In the genomic region with DNA sequence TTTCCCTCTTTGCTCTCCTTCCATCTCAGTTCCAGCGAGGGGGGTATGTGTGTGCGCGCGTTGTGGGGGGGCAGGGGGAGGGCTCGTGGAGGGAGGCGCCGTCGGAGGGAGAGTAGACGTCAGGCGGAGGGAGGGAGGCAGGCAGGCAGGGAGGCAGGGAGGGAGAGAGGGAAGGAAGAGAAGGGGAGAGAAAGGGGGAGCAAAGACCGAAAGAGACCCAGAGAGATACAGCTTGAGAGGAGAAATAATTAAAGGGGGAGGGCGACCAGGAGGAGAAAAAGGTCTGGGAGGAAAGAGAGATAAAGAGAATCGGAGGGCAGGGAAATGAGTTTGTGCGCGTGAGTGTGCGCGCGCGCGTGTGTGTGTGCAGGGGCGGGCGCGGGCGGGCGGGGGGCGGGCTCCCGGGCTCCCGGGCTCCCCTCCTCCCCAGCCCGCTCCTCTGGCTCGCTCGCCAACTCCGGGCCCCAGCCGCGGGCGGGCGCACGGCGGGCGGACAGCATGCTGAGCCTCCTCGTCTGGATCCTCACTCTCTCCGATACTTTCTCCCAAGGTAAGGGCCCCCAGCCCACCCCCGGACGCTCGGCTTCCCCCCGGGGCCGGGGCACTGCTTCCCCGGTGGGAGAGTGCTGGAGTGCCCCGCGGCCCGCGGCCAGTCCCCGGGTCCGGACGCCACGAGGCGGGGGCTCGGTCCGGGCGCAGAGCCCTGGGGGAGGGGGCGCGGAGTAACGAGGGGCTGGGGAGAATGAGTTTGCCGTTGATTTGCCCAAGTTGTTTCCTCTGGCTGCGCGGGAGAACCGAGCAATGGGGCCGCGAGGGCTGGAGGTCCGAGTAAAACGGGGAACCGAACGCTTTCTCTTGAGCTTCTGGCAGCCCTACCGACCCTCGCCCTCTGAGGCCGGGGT, we compare ENCODE assay signal across 8 cellular contexts. TPM values are rescaled to one million over a fixed set of nuclear protein-coding genes. Genes with fewer than 3 reads are reported as not detected.
A peak's percentile ranks its signal among the peaks of the same experiment; 100 is the strongest.
DNase-seq lines count a peak whose midpoint lies in the region; ATAC-seq and TF ChIP-seq lines count a peak whose summit lies in the region.

Gene KIRREL1 (plus strand): TSS at position 467 of the 902 bp plus-strand sequence. CDS start 32 bp downstream, at position 499.

- peak within 1 kb of the TSS; percentile 83 for H3K27ac Mint-ChIP-seq in GM23338

- H3K9ac ChIP-seq in stomach smooth muscle (ENCODE audit: low read length in 2 of 2): peak within 1 kb of the TSS; percentile 84 to 87

- H3K36me3 Mint-ChIP-seq in GM23338 (ENCODE audit: low read depth): peaks cover 3% of the 10 kb centered on the region; the same call in 1 of the 3 replicates

- H3K4me1 Mint-ChIP-seq in GM23338: peaks cover 42% of the 10 kb centered on the region

- H3K4me1 ChIP-seq in GM23338 (ENCODE audit: insufficient read depth): peaks cover 32% of the 10 kb centered on the region
- H3K4me1 ChIP-seq in stomach smooth muscle (ENCODE audit: control insufficient read depth, insufficient read depth, low read length): peaks cover 38% of the 10 kb centered on the region

- H4K20me1 ChIP-seq in GM23338 (replicated peaks; ENCODE audit: insufficient read depth): no peaks in the 10 kb centered on the region; the same call in 1 of the 2 replicates

- no peaks in the 10 kb centered on the region for H3F3A ChIP-seq in GM23338 (replicated peaks; ENCODE audit: low read depth)

- H3K27me3 Mint-ChIP-seq in GM23338 (ENCODE audit: insufficient read depth, low read depth, poor library complexity): peaks cover 20% of the 10 kb centered on the region

- H3K9me2 ChIP-seq in GM23338 (ENCODE audit: insufficient read depth): no peaks in the 10 kb centered on the region

- H3K4me2 ChIP-seq in GM23338: peak within 1 kb of the TSS; percentile 93

- no peaks in the 10 kb centered on the region for H3K9me3 ChIP-seq in stomach smooth muscle (ENCODE audit: control insufficient read depth in 2 of 2, low read length in 2 of 2)

- peak within 1 kb of the TSS; percentile 94 for H3K4me3 ChIP-seq in GM23338
- H3K4me3 ChIP-seq in stomach smooth muscle (ENCODE audit: low read length in 2 of 2): peak within 1 kb of the TSS; percentile 74 to 87

- no peak for TF ChIP-seq CTCF in GM23338 (conservative IDR thresholded peaks at IDR 0.05; ENCODE audit: low read depth in 2 of 2)

- H3K4me3 Mint-ChIP-seq in GM23338: peak within 1 kb of the TSS; percentile 91

- H3K36me3 ChIP-seq in GM23338 (ENCODE audit: insufficient read depth): no peaks in the 10 kb centered on the region
- peaks cover 0 to 2% of the 10 kb centered on the region in 2 donors for H3K36me3 ChIP-seq in stomach smooth muscle (ENCODE audit: control insufficient read depth in 2 of 2, insufficient read depth in 2 of 2, low read length in 2 of 2)

- H3K27me3 ChIP-seq in GM23338 (ENCODE audit: insufficient read depth) (0 out of 2 replicates have a peak, but pooled peaks cover 5% of the 10 kb centered on the region), stomach smooth muscle (ENCODE audit: control insufficient read depth in 1 of 2, insufficient read depth in 2 of 2, low read length in 2 of 2) (peaks cover 2 to 4% of the 10 kb centered on the region in 2 donors)

- ATAC-seq in GM23338: peak; percentile 56
- no peak for ATAC-seq in HG03025 (IDR thresholded peaks at IDR 0.05; ENCODE audit: low FRiP score, unreplicated experiment)
- no peak for ATAC-seq in GM19455 (IDR thresholded peaks at IDR 0.05; ENCODE audit: unreplicated experiment)

- peaks cover 48% of the 10 kb centered on the region for H3K79me2 ChIP-seq in GM23338 (replicated peaks; ENCODE audit: insufficient read depth)

- peak within 1 kb of the TSS; percentile 90 for H2AFZ ChIP-seq in GM23338

- DNase-seq in GM23338 (ENCODE audit: low spot score) (peak; percentile 77), NCI-H69 (lab: John Stamatoyannopoulos, UW) (peak; percentile 84), dedifferentiated amniotic fluid mesenchymal stem cell (ENCODE audit: extremely low spot score) (peak; percentile 39), left kidney (ENCODE audit: low read depth, low spot score) (peak; percentile 88)
- no peak for DNase-seq in activated CD8-positive, alpha-beta memory T cell treated with anti-CD3 and anti-CD28 coated beads, Interleukin-2, amount 50 U/mL, for 48 hours

- H3K27ac ChIP-seq in GM23338 (ENCODE audit: low read depth) (no peak within 1 kb of the TSS; the same call in 1 of the 2 replicates), stomach smooth muscle (ENCODE audit: low read length) (peak within 1 kb of the TSS; percentile 66)

- no peaks in the 10 kb centered on the region for H3K9me3 Mint-ChIP-seq in GM23338

TF ChIP-seq in GM23338, 12 proteins besides CTCF, POLR2A, EP300 and RAD21 (continues in another document):
- TF ChIP-seq POLR2AphosphoS5 (IDR thresholded peaks at IDR 0.05; ENCODE audit: low read depth) (no peak), CREB1 (CRISPR knock-in tag; IDR thresholded peaks at IDR 0.05; ENCODE audit: low read depth) (peak; percentile 10; the same call in 1 of the 2 replicates), EZH2phosphoT487 (IDR thresholded peaks at IDR 0.05; ENCODE audit: unreplicated experiment) (no peak)
- TF ChIP-seq, protein P1, sequence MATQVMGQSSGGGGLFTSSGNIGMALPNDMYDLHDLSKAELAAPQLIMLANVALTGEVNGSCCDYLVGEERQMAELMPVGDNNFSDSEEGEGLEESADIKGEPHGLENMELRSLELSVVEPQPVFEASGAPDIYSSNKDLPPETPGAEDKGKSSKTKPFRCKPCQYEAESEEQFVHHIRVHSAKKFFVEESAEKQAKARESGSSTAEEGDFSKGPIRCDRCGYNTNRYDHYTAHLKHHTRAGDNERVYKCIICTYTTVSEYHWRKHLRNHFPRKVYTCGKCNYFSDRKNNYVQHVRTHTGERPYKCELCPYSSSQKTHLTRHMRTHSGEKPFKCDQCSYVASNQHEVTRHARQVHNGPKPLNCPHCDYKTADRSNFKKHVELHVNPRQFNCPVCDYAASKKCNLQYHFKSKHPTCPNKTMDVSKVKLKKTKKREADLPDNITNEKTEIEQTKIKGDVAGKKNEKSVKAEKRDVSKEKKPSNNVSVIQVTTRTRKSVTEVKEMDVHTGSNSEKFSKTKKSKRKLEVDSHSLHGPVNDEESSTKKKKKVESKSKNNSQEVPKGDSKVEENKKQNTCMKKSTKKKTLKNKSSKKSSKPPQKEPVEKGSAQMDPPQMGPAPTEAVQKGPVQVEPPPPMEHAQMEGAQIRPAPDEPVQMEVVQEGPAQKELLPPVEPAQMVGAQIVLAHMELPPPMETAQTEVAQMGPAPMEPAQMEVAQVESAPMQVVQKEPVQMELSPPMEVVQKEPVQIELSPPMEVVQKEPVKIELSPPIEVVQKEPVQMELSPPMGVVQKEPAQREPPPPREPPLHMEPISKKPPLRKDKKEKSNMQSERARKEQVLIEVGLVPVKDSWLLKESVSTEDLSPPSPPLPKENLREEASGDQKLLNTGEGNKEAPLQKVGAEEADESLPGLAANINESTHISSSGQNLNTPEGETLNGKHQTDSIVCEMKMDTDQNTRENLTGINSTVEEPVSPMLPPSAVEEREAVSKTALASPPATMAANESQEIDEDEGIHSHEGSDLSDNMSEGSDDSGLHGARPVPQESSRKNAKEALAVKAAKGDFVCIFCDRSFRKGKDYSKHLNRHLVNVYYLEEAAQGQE (IDR thresholded peaks at IDR 0.05; ENCODE audit: unreplicated experiment): no peak

RNA-seq across cellular contexts. Expression of gene KIRREL1, which starts in this region (rescaled TPM):
- total RNA-seq in GM23338 (2014; rRNA removed; shearing (Covaris generic)): 35.2 and 41.0 TPM in 2 replicates
- 5.1 and 5.6 TPM in 2 replicates for polyA plus RNA-seq in GM23338 (2016; fragmentation: Nextera tagmentation; extraction: Ambion mirVana)
